20 cellular contexts compared by ENCODE assay signal in genomic region chr5:126435261-126435660, GRCh38.
"Had no signal": no experiment of that assay in that cellular context is flagged by ENCODE, and none has a peak within 500 bp of the region (broad histone marks: within the 10 kb centered on the region; RNA-seq: fewer than 3 reads in every experiment).

No MANE protein-coding gene starts in this region.

- H3K4me1 ChIP-seq: upper lobe of left lung had no signal

- H3K36me3 ChIP-seq: uterus had no signal

- H3K9me3 ChIP-seq: esophagus squamous epithelium, gastroesophageal sphincter, sigmoid colon, upper lobe of left lung, uterus had no signal

- H3K27ac ChIP-seq: skin epidermis, upper lobe of left lung had no signal

- DNase-seq: cortex of kidney; effector memory CD8-positive, alpha-beta T cell; esophagus squamous epithelium; foreskin fibroblast; glutamatergic neuron; islet precursor cell; left ventricle myocardium superior; mesendoderm; naive thymus-derived CD4-positive, alpha-beta T cell; nephron progenitor cell; sigmoid colon; stimulated activated CD4-positive, alpha-beta T cell treated with anti-CD3 and anti-CD28 coated beads, Interleukin-2, amount 100 ng/mL, for 24 hours; stimulated activated CD4-positive, alpha-beta T cell treated with anti-CD3 and anti-CD28 coated beads, Interleukin-4, amount 100 ng/mL, for 4 hours; stimulated activated naive B cell treated with anti-CD40 and anti-IgM and Interleukin-4, amounts not matched to agents 10 μg/mL and 1 μg/mL and 100 μg/mL, for 72 hours; stimulated activated naive CD8-positive, alpha-beta T cell treated with anti-CD3 and anti-CD28 coated beads, Interleukin-15, amount 100 ng/mL, for 72 hours; uterus had no signal

- H3K9me3 Mint-ChIP-seq: effector memory CD8-positive, alpha-beta T cell; stimulated activated naive B cell treated with anti-CD40 and anti-IgM and Interleukin-4, amounts not matched to agents 10 μg/mL and 1 μg/mL and 100 μg/mL, for 72 hours; stimulated activated naive CD8-positive, alpha-beta T cell treated with anti-CD3 and anti-CD28 coated beads, Interleukin-15, amount 100 ng/mL, for 72 hours had no signal

- H3K27me3 Mint-ChIP-seq: effector memory CD8-positive, alpha-beta T cell; naive thymus-derived CD4-positive, alpha-beta T cell; stimulated activated naive B cell treated with anti-CD40 and anti-IgM and Interleukin-4, amounts not matched to agents 10 μg/mL and 1 μg/mL and 100 μg/mL, for 72 hours; stimulated activated naive CD8-positive, alpha-beta T cell treated with anti-CD3 and anti-CD28 coated beads, Interleukin-15, amount 100 ng/mL, for 72 hours had no signal

- H3K27ac Mint-ChIP-seq: effector memory CD8-positive, alpha-beta T cell; nephron progenitor cell; stimulated activated naive B cell treated with anti-CD40 and anti-IgM and Interleukin-4, amounts not matched to agents 10 μg/mL and 1 μg/mL and 100 μg/mL, for 72 hours; stimulated activated naive CD8-positive, alpha-beta T cell treated with anti-CD3 and anti-CD28 coated beads, Interleukin-15, amount 100 ng/mL, for 72 hours had no signal

- H3K27me3 ChIP-seq: esophagus squamous epithelium, gastroesophageal sphincter, sigmoid colon, upper lobe of left lung, uterus had no signal

- H3K4me3 ChIP-seq: esophagus squamous epithelium, gastroesophageal sphincter, lung, sigmoid colon, skin epidermis, upper lobe of left lung, uterus had no signal

- H3K4me3 Mint-ChIP-seq: effector memory CD8-positive, alpha-beta T cell; naive thymus-derived CD4-positive, alpha-beta T cell; nephron progenitor cell; stimulated activated naive B cell treated with anti-CD40 and anti-IgM and Interleukin-4, amounts not matched to agents 10 μg/mL and 1 μg/mL and 100 μg/mL, for 72 hours; stimulated activated naive CD8-positive, alpha-beta T cell treated with anti-CD3 and anti-CD28 coated beads, Interleukin-15, amount 100 ng/mL, for 72 hours had no signal

- ATAC-seq: effector memory CD8-positive, alpha-beta T cell; gastroesophageal sphincter; left ventricle myocardium superior; naive thymus-derived CD4-positive, alpha-beta T cell; stimulated activated naive B cell treated with anti-CD40 and anti-IgM and Interleukin-4, amounts not matched to agents 10 μg/mL and 1 μg/mL and 100 μg/mL, for 72 hours; stimulated activated naive CD8-positive, alpha-beta T cell treated with anti-CD3 and anti-CD28 coated beads, Interleukin-15, amount 100 ng/mL, for 72 hours had no signal
